8 cellular contexts compared by ENCODE assay signal in the genomic region with DNA sequence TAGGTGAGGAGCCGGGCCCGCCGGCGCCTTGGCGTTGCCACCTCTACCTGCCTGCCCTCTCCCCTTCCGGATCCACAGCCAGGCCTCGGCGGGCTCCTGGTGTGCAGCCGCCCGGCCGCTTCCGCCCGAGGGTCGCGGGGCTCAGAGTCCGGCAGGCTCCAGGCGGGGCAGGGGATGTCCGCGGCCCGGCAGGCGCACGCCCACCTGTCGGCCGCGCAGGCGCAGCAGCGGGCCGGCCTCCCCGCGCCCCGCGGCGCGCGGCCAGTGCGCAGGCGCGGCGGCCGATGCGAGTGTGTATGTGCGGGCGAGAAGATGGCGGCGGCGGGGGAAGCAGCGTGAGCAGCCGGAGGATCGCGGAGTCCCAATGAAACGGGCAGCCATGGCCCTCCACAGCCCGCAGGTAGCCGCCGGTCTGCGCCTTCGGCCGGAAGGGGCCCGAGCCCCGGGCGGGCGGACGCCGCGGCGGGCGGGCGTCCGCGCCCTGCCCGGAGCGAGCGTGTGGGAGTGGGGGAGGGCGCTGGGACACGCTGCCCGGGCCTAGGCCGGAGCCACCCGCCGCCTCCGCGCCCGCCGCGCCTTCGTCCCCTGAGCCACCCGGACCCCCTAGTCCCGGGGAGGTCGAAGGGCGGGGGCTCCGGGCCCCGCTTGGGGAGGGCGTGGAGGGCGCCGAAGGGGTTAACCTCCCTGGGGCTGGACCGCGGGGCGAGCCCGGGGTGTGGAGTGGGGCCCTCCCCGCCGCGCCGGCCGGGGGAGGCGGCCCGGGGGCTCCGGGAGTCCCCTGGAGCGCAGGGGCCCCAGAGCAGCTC. TPM values are rescaled to one million over a fixed set of nuclear protein-coding genes. Genes with fewer than 3 reads are reported as not detected.
DNase-seq lines count a peak whose midpoint lies in the region; ATAC-seq and TF ChIP-seq lines count a peak whose summit lies in the region.

A gene with protein sequence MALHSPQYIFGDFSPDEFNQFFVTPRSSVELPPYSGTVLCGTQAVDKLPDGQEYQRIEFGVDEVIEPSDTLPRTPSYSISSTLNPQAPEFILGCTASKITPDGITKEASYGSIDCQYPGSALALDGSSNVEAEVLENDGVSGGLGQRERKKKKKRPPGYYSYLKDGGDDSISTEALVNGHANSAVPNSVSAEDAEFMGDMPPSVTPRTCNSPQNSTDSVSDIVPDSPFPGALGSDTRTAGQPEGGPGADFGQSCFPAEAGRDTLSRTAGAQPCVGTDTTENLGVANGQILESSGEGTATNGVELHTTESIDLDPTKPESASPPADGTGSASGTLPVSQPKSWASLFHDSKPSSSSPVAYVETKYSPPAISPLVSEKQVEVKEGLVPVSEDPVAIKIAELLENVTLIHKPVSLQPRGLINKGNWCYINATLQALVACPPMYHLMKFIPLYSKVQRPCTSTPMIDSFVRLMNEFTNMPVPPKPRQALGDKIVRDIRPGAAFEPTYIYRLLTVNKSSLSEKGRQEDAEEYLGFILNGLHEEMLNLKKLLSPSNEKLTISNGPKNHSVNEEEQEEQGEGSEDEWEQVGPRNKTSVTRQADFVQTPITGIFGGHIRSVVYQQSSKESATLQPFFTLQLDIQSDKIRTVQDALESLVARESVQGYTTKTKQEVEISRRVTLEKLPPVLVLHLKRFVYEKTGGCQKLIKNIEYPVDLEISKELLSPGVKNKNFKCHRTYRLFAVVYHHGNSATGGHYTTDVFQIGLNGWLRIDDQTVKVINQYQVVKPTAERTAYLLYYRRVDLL (plus strand): TSS at position 289 of the 806 bp plus-strand sequence. CDS start 91 bp downstream, at position 380.

- no peaks in the 10 kb centered on the region for H3K36me3 Mint-ChIP-seq in WTC11

- peak within 1 kb of the TSS; percentile 82 to 84 for H3K4me3 ChIP-seq in cardiac fibroblast (replicated peaks in 1 of 2; ENCODE audit: low read depth in 2 of 2, low read length in 2 of 2)

- H3K27ac Mint-ChIP-seq in WTC11, result peak within 1 kb of the TSS; percentile 97

- H3K4me3 Mint-ChIP-seq in WTC11, result peak within 1 kb of the TSS; percentile 97

- peak within 1 kb of the TSS; percentile 69 for H3K27ac ChIP-seq in 22Rv1

- TF ChIP-seq CTCF in 22Rv1 (IDR thresholded peaks at IDR 0.05), result no peak
- TF ChIP-seq CTCF in WTC11 (IDR thresholded peaks at IDR 0.05), result no peak
- no peak for TF ChIP-seq CTCF in cardiac fibroblast (IDR thresholded peaks at IDR 0.05; ENCODE audit: low read depth, low read length)

- DNase-seq in NCI-H2171 treated with DMSO at 0.1 percent for 48 hours (lab: John Stamatoyannopoulos, UW) (peak; percentile 75), WTC11 (ENCODE audit: low spot score) (peak; percentile 87), cardiac fibroblast (ENCODE audit: low read depth in 2 of 2) (peak; percentile 65 to 80), iris pigment epithelial cell (ENCODE audit: low read depth) (peak; percentile 59)
- peak; percentile 69 to 73 for DNase-seq in stimulated activated CD4-positive, alpha-beta T cell treated with anti-CD3 and anti-CD28 coated beads, Interleukin-12 subunit alpha, Interleukin-12 subunit beta, amount 100 ng/mL, for 24 hours (ENCODE audit: low read depth in 2 of 2)

- no peaks in the 10 kb centered on the region for H3K27me3 Mint-ChIP-seq in WTC11 (ENCODE audit: low read depth)

- POLR2A ChIA-PET in WTC11 (lab: Charles Lee), result interaction anchor here (1.3 to 1.4 kb wide), 2 partner anchors 27 kb away, joined by 3 to 5 read pairs; no protein-coding TSS in a partner anchor

- peaks cover 6% of the 10 kb centered on the region for H3K9me3 Mint-ChIP-seq in WTC11

- CTCF ChIA-PET in WTC11 (lab: Charles Lee), result interaction anchor here (1.0 to 2.9 kb wide), 4 partner anchors 26 to 40 kb away, joined by 3 to 16 read pairs (median 7); no protein-coding TSS in a partner anchor

- ATAC-seq in GM18511 (IDR thresholded peaks at IDR 0.05; ENCODE audit: unreplicated experiment) (peak; percentile 86), HG02981 (IDR thresholded peaks at IDR 0.05; ENCODE audit: unreplicated experiment) (peak; percentile 74), WTC11 (peak; percentile 95)

- peaks cover 42% of the 10 kb centered on the region for H3K4me1 Mint-ChIP-seq in WTC11

TF ChIP-seq in WTC11, 78 proteins besides CTCF, POLR2A, EP300 and RAD21 (continues in another document):
- TF ChIP-seq, protein P1, sequence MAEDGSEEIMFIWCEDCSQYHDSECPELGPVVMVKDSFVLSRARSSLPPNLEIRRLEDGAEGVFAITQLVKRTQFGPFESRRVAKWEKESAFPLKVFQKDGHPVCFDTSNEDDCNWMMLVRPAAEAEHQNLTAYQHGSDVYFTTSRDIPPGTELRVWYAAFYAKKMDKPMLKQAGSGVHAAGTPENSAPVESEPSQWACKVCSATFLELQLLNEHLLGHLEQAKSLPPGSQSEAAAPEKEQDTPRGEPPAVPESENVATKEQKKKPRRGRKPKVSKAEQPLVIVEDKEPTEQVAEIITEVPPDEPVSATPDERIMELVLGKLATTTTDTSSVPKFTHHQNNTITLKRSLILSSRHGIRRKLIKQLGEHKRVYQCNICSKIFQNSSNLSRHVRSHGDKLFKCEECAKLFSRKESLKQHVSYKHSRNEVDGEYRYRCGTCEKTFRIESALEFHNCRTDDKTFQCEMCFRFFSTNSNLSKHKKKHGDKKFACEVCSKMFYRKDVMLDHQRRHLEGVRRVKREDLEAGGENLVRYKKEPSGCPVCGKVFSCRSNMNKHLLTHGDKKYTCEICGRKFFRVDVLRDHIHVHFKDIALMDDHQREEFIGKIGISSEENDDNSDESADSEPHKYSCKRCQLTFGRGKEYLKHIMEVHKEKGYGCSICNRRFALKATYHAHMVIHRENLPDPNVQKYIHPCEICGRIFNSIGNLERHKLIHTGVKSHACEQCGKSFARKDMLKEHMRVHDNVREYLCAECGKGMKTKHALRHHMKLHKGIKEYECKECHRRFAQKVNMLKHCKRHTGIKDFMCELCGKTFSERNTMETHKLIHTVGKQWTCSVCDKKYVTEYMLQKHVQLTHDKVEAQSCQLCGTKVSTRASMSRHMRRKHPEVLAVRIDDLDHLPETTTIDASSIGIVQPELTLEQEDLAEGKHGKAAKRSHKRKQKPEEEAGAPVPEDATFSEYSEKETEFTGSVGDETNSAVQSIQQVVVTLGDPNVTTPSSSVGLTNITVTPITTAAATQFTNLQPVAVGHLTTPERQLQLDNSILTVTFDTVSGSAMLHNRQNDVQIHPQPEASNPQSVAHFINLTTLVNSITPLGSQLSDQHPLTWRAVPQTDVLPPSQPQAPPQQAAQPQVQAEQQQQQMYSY (CRISPR knock-in tag; IDR thresholded peaks at IDR 0.05), result 0 out of 2 replicates have a peak, but pooled peaks have one; percentile 25
- TF ChIP-seq, protein P2, sequence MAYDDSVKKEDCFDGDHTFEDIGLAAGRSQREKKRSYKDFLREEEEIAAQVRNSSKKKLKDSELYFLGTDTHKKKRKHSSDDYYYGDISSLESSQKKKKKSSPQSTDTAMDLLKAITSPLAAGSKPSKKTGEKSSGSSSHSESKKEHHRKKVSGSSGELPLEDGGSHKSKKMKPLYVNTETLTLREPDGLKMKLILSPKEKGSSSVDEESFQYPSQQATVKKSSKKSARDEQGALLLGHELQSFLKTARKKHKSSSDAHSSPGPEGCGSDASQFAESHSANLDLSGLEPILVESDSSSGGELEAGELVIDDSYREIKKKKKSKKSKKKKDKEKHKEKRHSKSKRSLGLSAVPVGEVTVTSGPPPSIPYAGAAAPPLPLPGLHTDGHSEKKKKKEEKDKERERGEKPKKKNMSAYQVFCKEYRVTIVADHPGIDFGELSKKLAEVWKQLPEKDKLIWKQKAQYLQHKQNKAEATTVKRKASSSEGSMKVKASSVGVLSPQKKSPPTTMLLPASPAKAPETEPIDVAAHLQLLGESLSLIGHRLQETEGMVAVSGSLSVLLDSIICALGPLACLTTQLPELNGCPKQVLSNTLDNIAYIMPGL (CRISPR knock-in tag; IDR thresholded peaks at IDR 0.05), result 0 out of 2 replicates have a peak, but pooled peaks have one; percentile 34
- TF ChIP-seq FOXK1 (CRISPR knock-in tag; IDR thresholded peaks at IDR 0.05), result peak; percentile 75
- TF ChIP-seq TP53 (CRISPR knock-in tag; IDR thresholded peaks at IDR 0.05), result no peak
- TF ChIP-seq SMAD3 (CRISPR knock-in tag; IDR thresholded peaks at IDR 0.05; ENCODE audit: borderline replicate concordance), result 0 out of 2 replicates have a peak, but pooled peaks have one; percentile 24
- TF ChIP-seq, protein P3, sequence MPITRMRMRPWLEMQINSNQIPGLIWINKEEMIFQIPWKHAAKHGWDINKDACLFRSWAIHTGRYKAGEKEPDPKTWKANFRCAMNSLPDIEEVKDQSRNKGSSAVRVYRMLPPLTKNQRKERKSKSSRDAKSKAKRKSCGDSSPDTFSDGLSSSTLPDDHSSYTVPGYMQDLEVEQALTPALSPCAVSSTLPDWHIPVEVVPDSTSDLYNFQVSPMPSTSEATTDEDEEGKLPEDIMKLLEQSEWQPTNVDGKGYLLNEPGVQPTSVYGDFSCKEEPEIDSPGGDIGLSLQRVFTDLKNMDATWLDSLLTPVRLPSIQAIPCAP (CRISPR knock-in tag; IDR thresholded peaks at IDR 0.05), result 0 out of 2 replicates have a peak, but pooled peaks have one; percentile 60
- TF ChIP-seq FOXJ3 (CRISPR knock-in tag; IDR thresholded peaks at IDR 0.05; ENCODE audit: borderline replicate concordance), result no peak
- TF ChIP-seq SP1 (CRISPR knock-in tag; conservative IDR thresholded peaks at IDR 0.05), result peak; percentile 61; the same call in 1 of the 2 replicates
- TF ChIP-seq GTF2I (CRISPR knock-in tag; conservative IDR thresholded peaks at IDR 0.05), result no peak
- TF ChIP-seq, protein P4, sequence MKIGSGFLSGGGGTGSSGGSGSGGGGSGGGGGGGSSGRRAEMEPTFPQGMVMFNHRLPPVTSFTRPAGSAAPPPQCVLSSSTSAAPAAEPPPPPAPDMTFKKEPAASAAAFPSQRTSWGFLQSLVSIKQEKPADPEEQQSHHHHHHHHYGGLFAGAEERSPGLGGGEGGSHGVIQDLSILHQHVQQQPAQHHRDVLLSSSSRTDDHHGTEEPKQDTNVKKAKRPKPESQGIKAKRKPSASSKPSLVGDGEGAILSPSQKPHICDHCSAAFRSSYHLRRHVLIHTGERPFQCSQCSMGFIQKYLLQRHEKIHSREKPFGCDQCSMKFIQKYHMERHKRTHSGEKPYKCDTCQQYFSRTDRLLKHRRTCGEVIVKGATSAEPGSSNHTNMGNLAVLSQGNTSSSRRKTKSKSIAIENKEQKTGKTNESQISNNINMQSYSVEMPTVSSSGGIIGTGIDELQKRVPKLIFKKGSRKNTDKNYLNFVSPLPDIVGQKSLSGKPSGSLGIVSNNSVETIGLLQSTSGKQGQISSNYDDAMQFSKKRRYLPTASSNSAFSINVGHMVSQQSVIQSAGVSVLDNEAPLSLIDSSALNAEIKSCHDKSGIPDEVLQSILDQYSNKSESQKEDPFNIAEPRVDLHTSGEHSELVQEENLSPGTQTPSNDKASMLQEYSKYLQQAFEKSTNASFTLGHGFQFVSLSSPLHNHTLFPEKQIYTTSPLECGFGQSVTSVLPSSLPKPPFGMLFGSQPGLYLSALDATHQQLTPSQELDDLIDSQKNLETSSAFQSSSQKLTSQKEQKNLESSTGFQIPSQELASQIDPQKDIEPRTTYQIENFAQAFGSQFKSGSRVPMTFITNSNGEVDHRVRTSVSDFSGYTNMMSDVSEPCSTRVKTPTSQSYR (CRISPR knock-in tag; IDR thresholded peaks at IDR 0.05), result 0 out of 2 replicates have a peak, but pooled peaks have one; percentile 25
- no peak for TF ChIP-seq ZNF121 (CRISPR knock-in tag; IDR thresholded peaks at IDR 0.05)

RNA-seq across cellular contexts. Expression of the gene that starts here (rescaled TPM):
- 138 to 152 TPM (median 139 TPM) in 3 replicates for total RNA-seq in WTC11 (2021)

Comparison
In these comparisons a context has a peak if more than half of its experiments do, and no peak if none do; other contexts are left out.
1. Peak in every context shown above with its lines: DNase-seq, ATAC-seq, H3K4me3 ChIP-seq and H3K27ac ChIP-seq.